ENCODE assay signal across 1 cellular context in genomic region chr1:32247452-32247851, GRCh38.
TF ChIP-seq lines count a peak whose summit lies in the region.

No MANE protein-coding gene starts in this region.

TF ChIP-seq in K562, 482 proteins besides CTCF, POLR2A, EP300 and RAD21:
- no peak for TF ChIP-seq U2AF1 (optimal IDR thresholded peaks at IDR 0.05; ENCODE audit: low read depth, low read length)
- TF ChIP-seq IRF1 (CRISPR knock-in tag; IDR thresholded peaks at IDR 0.05; ENCODE audit: borderline replicate concordance), result no peak
- TF ChIP-seq CBFA2T3 (IDR thresholded peaks at IDR 0.05), result peak; percentile 34; the same call in 1 of the 2 replicates
- no peak for TF ChIP-seq RNF219 (CRISPR knock-in tag; IDR thresholded peaks at IDR 0.05)
- 0 out of 2 replicates have a peak, but pooled peaks have one; percentile 38 for TF ChIP-seq ZNF830 (CRISPR knock-in tag; IDR thresholded peaks at IDR 0.05)
- TF ChIP-seq ETS2 (tag; IDR thresholded peaks at IDR 0.05; ENCODE audit: borderline replicate concordance, poor library complexity, severe bottlenecking), result no peak
- TF ChIP-seq L3MBTL2 (IDR thresholded peaks at IDR 0.05), result no peak
- 0 out of 2 replicates have a peak, but pooled peaks have one; percentile 26 for TF ChIP-seq PTBP1 (IDR thresholded peaks at IDR 0.05; ENCODE audit: low read depth, low read length)
- TF ChIP-seq CBFB (CRISPR knock-in tag; IDR thresholded peaks at IDR 0.05), result 0 out of 2 replicates have a peak, but pooled peaks have one; percentile 24
- TF ChIP-seq HMG20A (CRISPR knock-in tag; conservative IDR thresholded peaks at IDR 0.05), result no peak
